Comparison of ENCODE assay signal across 28 cellular contexts in genomic region chr2:232741284-232741683, GRCh38. TPM values are rescaled to one million over a fixed set of nuclear protein-coding genes. Genes with fewer than 3 reads are reported as not detected.
"Had no signal": no experiment of that assay in that cellular context is flagged by ENCODE, and none has a peak within 500 bp of the region (broad histone marks: within the 10 kb centered on the region; RNA-seq: fewer than 3 reads in every experiment).

No MANE protein-coding gene starts in this region.

- H3K27ac ChIP-seq: SK-N-MC had no signal

- H3K4me3 Mint-ChIP-seq: activated CD4-positive, alpha-beta memory T cell treated with anti-CD3 and anti-CD28 coated beads, Interleukin-2, amount 10 ng/mL, durations not matched to agents 7 days and 5 days; activated CD4-positive, alpha-beta T cell treated with anti-CD3 and anti-CD28 coated beads for 36 hours; activated naive CD4-positive, alpha-beta T cell treated with anti-CD3 and anti-CD28 coated beads for 36 hours; activated naive CD8-positive, alpha-beta T cell; activated T-helper 17 cell treated with anti-CD3 and anti-CD28 coated beads, Interleukin-2, amount 50 U/mL, for 72 hours; brain; central memory CD8-positive, alpha-beta T cell; T-cell had no signal

- DNase-seq: activated CD4-positive, alpha-beta memory T cell treated with anti-CD3 and anti-CD28 coated beads, Interleukin-2, amount 10 ng/mL, durations not matched to agents 7 days and 5 days; activated CD4-positive, alpha-beta T cell treated with anti-CD3 and anti-CD28 coated beads for 36 hours; activated CD4-positive, alpha-beta T cell treated with anti-CD3 and anti-CD28 coated beads, Interleukin-2, amount 50 U/mL, for 1 hour; activated gamma-delta T cell; activated naive CD4-positive, alpha-beta T cell treated with anti-CD3 and anti-CD28 coated beads for 36 hours; activated T-cell treated with anti-CD3 and anti-CD28 coated beads for 4 hours; activated T-cell treated with anti-CD3 and anti-CD28 coated beads, Interleukin-2, amount 50 U/mL, for 48 hours; amygdala; MM.1S; NCI-H1092; NCI-H1417 treated with DMSO at 0.1 percent for 48 hours; NCI-H1694 treated with DMSO at 0.1 percent for 48 hours; NCI-H2081; NCI-H510A treated with DMSO at 0.1 percent for 48 hours; NCI-H69; NK-92 treated with Interleukin-12 subunit alpha and Interleukin-12 subunit beta, amount 100 ng/mL, for 24 hours; OCI-M1; RPMI8226; T-cell had no signal

- H3K27me3 Mint-ChIP-seq: activated CD4-positive, alpha-beta memory T cell treated with anti-CD3 and anti-CD28 coated beads, Interleukin-2, amount 10 ng/mL, durations not matched to agents 7 days and 5 days; activated CD4-positive, alpha-beta T cell treated with anti-CD3 and anti-CD28 coated beads for 36 hours; activated naive CD8-positive, alpha-beta T cell; activated T-helper 17 cell treated with anti-CD3 and anti-CD28 coated beads, Interleukin-2, amount 50 U/mL, for 72 hours; brain; central memory CD8-positive, alpha-beta T cell; T-cell had no signal

- H3K27ac Mint-ChIP-seq: activated CD4-positive, alpha-beta memory T cell treated with anti-CD3 and anti-CD28 coated beads, Interleukin-2, amount 10 ng/mL, durations not matched to agents 7 days and 5 days; activated CD4-positive, alpha-beta T cell treated with anti-CD3 and anti-CD28 coated beads for 36 hours; activated naive CD4-positive, alpha-beta T cell treated with anti-CD3 and anti-CD28 coated beads for 36 hours; activated naive CD8-positive, alpha-beta T cell; activated T-helper 17 cell treated with anti-CD3 and anti-CD28 coated beads, Interleukin-2, amount 50 U/mL, for 72 hours; brain had no signal

- H3K4me3 ChIP-seq: SK-N-MC had no signal

- H3K9me3 Mint-ChIP-seq: activated CD4-positive, alpha-beta memory T cell treated with anti-CD3 and anti-CD28 coated beads, Interleukin-2, amount 10 ng/mL, durations not matched to agents 7 days and 5 days; activated naive CD4-positive, alpha-beta T cell treated with anti-CD3 and anti-CD28 coated beads for 36 hours; activated T-helper 17 cell treated with anti-CD3 and anti-CD28 coated beads, Interleukin-2, amount 50 U/mL, for 72 hours; brain; central memory CD8-positive, alpha-beta T cell; T-cell had no signal

- H3K4me1 Mint-ChIP-seq: activated CD4-positive, alpha-beta T cell treated with anti-CD3 and anti-CD28 coated beads for 36 hours; brain had no signal

RNA-seq across cellular contexts. Expression of gene KCNJ13, which starts 35.1 kb away (rescaled TPM):
- total RNA-seq: activated CD4-positive, alpha-beta memory T cell treated with anti-CD3 and anti-CD28 coated beads, Interleukin-2, amount 10 ng/mL, durations not matched to agents 7 days and 5 days; activated CD4-positive, alpha-beta T cell treated with anti-CD3 and anti-CD28 coated beads for 36 hours; activated CD8-positive, alpha-beta memory T cell treated with anti-CD3 and anti-CD28 coated beads for 36 hours; activated naive CD4-positive, alpha-beta T cell treated with anti-CD3 and anti-CD28 coated beads for 36 hours; activated T-helper 17 cell treated with anti-CD3 and anti-CD28 coated beads, Interleukin-2, amount 50 U/mL, for 72 hours; astrocyte; Right ventricle myocardium inferior; T-cell; T-helper 2 cell treated with Interferon-gamma antibody and Interleukin-4, amounts not matched to agents 100 ng/mL and 5 ng/mL, for 36 hours had no signal
